In the genomic region with DNA sequence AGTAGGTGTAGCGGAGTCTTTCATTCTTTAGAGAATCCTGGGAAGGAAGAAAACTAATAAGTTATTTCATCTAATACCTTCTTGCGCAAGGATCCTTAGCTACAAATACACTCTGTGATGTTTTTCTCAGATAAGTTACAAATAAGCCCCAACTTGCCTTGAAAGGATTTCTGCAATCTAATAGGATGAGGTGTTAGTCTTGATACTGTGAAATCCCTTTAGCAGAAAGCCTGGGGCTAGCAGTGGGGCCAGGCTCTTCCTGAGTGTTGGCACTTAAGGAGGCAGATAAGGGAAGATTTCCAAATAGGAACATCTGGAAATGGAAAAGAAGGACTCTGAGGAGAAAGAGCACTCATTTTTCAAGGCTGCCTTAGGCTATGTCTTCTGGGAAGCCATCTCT, we compare ENCODE assay signal across 21 cellular contexts.
DNase-seq lines count a peak whose midpoint lies in the region; ATAC-seq and TF ChIP-seq lines count a peak whose summit lies in the region.
"Had no signal": no experiment of that assay in that cellular context is flagged by ENCODE, and none has a peak within 500 bp of the region (broad histone marks: within the 10 kb centered on the region; RNA-seq: fewer than 3 reads in every experiment).

No MANE protein-coding gene starts in this region.

- H3K27ac ChIP-seq in mammary epithelial cell (ENCODE audit: insufficient read depth, low read depth, low read length) (no peak overlapping the region), breast epithelium (no peak overlapping the region), RWPE1 (no peak overlapping the region), epithelial cell of prostate (peak overlapping the region; percentile 48), aorta (ENCODE audit: low read depth in 1 of 2, low read length in 2 of 2) (no peak overlapping the region)
- H3K27ac ChIP-seq: 22Rv1 had no signal

- no peaks in the 10 kb centered on the region for H4K20me1 ChIP-seq in mammary epithelial cell (ENCODE audit: insufficient read depth, low read length)

- H3K4me3 ChIP-seq in mammary epithelial cell (replicated peaks in 1 of 3; ENCODE audit: insufficient read depth in 1 of 3, low read depth in 2 of 3, low read length in 3 of 3) (no peak overlapping the region), breast epithelium (no peak overlapping the region), aorta (ENCODE audit: low read length in 2 of 2) (no peak overlapping the region)

- no peak overlapping the region for H3K4me2 ChIP-seq in mammary epithelial cell (ENCODE audit: insufficient read depth, low read depth, low read length)

- DNase-seq in mammary epithelial cell = peak; percentile 74
- no peak for DNase-seq in breast epithelium (ENCODE audit: low spot score in 2 of 2)
- DNase-seq in RWPE1 (ENCODE audit: low spot score) = peak; percentile 4
- peak; percentile 52 for DNase-seq in epithelial cell of prostate (ENCODE audit: low read depth, low spot score)
- DNase-seq in mesothelial cell of epicardium (ENCODE audit: low spot score in 2 of 2, unreplicated experiment in 2 of 2) = no peak
- no peak for DNase-seq in aorta
- DNase-seq in activated CD8-positive, alpha-beta memory T cell treated with anti-CD3 and anti-CD28 coated beads, Interleukin-2, amount 50 U/mL, for 4 hours = no peak
- no peak for DNase-seq in NOMO-1 treated with dmso at 0.1 percent for 144 hours (lab: John Stamatoyannopoulos, UW; ENCODE audit: unreplicated experiment)
- DNase-seq: C1 segment of cervical spinal cord; CD8-positive, alpha-beta T cell; DND-41; NCI-H1105; NCI-H146; NCI-H2029; NCI-H2227 treated with DMSO at 0.1 percent for 48 hours; NCI-H510A treated with DMSO at 0.1 percent for 48 hours; NCI-H748 treated with DMSO at 0.1 percent for 48 hours; OCI-M1; SHP77 had no signal

- H3K27me3 Mint-ChIP-seq in mesothelial cell of epicardium (ENCODE audit: low read depth) = peaks cover 2% of the 10 kb centered on the region

- peak overlapping the region; percentile 50 for H2AFZ ChIP-seq in mammary epithelial cell (ENCODE audit: low read depth, low read length)

- H3K27ac Mint-ChIP-seq in mesothelial cell of epicardium = peak overlapping the region; percentile 21
- H3K27ac Mint-ChIP-seq: CD8-positive, alpha-beta T cell had no signal

- dilution Hi-C loops in mammary epithelial cell (cut with HindIII; ENCODE audit: low sequenced_read_pairs) = no loop called here

- no peak overlapping the region for H3K9ac ChIP-seq in mammary epithelial cell (ENCODE audit: insufficient read depth, low read length)

- no peak for ATAC-seq in aorta (ENCODE audit: low FRiP score)
- ATAC-seq: CD8-positive, alpha-beta T cell; HCT116 had no signal

- intact Hi-C loops in mammary epithelial cell (cut with micrococcal nuclease) = no loop called here
- intact Hi-C loops in breast epithelium (cut with DNase I; ENCODE audit: low total_unique reads) = no loop called here
- intact Hi-C loops in aorta (cut with DNase I) = no loop called here

- 8% methylated on average over 2 of the region's 2 CpGs for WGBS in mammary epithelial cell (ENCODE audit: low coverage, missing lambda C conversion rate)
- 97 to 100% methylated on average over 2 of the region's 2 CpGs for WGBS in aorta, 2 donors

- no peak for TF ChIP-seq CTCF in mammary epithelial cell (conservative IDR thresholded peaks at IDR 0.05 in 1 of 2, IDR thresholded peaks at IDR 0.05 in 1 of 2; ENCODE audit: extremely low read depth in 1 of 2, insufficient read depth in 1 of 2, low read depth in 1 of 2, low read length in 2 of 2)
- TF ChIP-seq CTCF in breast epithelium (IDR thresholded peaks at IDR 0.05) = no peak
- no peak for TF ChIP-seq CTCF in RWPE1 (conservative IDR thresholded peaks at IDR 0.05; ENCODE audit: low read depth)
- TF ChIP-seq CTCF in mesothelial cell of epicardium (IDR thresholded peaks at IDR 0.05; ENCODE audit: unreplicated experiment) = no peak

- no peaks in the 10 kb centered on the region for H3K36me3 ChIP-seq in mammary epithelial cell (ENCODE audit: insufficient read depth, low read length)
- H3K36me3 ChIP-seq in breast epithelium = no peaks in the 10 kb centered on the region
- H3K36me3 ChIP-seq in aorta (ENCODE audit: control insufficient read depth in 1 of 2, insufficient read depth in 2 of 2, low read length in 1 of 2) = no peaks in the 10 kb centered on the region

- H3K9me3 Mint-ChIP-seq in mesothelial cell of epicardium = no peaks in the 10 kb centered on the region
- H3K9me3 Mint-ChIP-seq: CD8-positive, alpha-beta T cell had no signal

- no peak overlapping the region for H3K4me3 Mint-ChIP-seq in mesothelial cell of epicardium
- H3K4me3 Mint-ChIP-seq: CD8-positive, alpha-beta T cell had no signal

- H3K27me3 ChIP-seq in mammary epithelial cell (ENCODE audit: insufficient read depth, low read length) (no peaks in the 10 kb centered on the region), breast epithelium (no peaks in the 10 kb centered on the region), aorta (ENCODE audit: control insufficient read depth in 1 of 2, insufficient read depth in 2 of 2, low read length in 1 of 2) (no peaks in the 10 kb centered on the region)

- no peaks in the 10 kb centered on the region for H3K9me3 ChIP-seq in mammary epithelial cell (replicated peaks; ENCODE audit: insufficient read depth, low read length)
- no peaks in the 10 kb centered on the region for H3K9me3 ChIP-seq in breast epithelium
- no peaks in the 10 kb centered on the region for H3K9me3 ChIP-seq in aorta (ENCODE audit: control insufficient read depth, low read length)

- no peaks in the 10 kb centered on the region for H3K36me3 Mint-ChIP-seq in mesothelial cell of epicardium
- H3K36me3 Mint-ChIP-seq: CD8-positive, alpha-beta T cell had no signal

- H3K4me1 Mint-ChIP-seq in mesothelial cell of epicardium = peaks cover 23% of the 10 kb centered on the region

- CTCF ChIA-PET in mammary epithelial cell (lab: Charles Lee; ENCODE audit: low non-redundant PET) (no interaction called here), RWPE1 (lab: Yijun Ruan, JAX) (no interaction called here)

- in situ Hi-C loops in mammary epithelial cell (cut with MboI; ENCODE audit: low sequenced_read_pairs in 2 of 2) = no loop called here

- TF ChIP-seq POLR2A in breast epithelium (IDR thresholded peaks at IDR 0.05) = no peak

- no peaks in the 10 kb centered on the region for H3K79me2 ChIP-seq in mammary epithelial cell (ENCODE audit: insufficient read depth, low read length)

- H3K4me1 ChIP-seq in mammary epithelial cell (ENCODE audit: insufficient read depth, low read length) (peaks cover 16% of the 10 kb centered on the region), breast epithelium (no peaks in the 10 kb centered on the region), aorta (ENCODE audit: control insufficient read depth in 1 of 2, insufficient read depth in 2 of 2, low read length in 2 of 2) (no peaks in the 10 kb centered on the region)

- no TSS peak for BruUV-seq in mammary epithelial cell (replicated peaks; lab: Mats Ljungman, UMichigan)

- POLR2A ChIA-PET in RWPE1 (lab: Yijun Ruan, JAX; ENCODE audit: low non-redundant PET) = no interaction called here

Comparison
In these comparisons a context has a peak if more than half of its experiments do, and no peak if none do; other contexts are left out.
1. DNase-seq: peak in mammary epithelial cell (single experiment), RWPE1 (single experiment) and epithelial cell of prostate (single experiment); none in breast epithelium (0 of 2), mesothelial cell of epicardium (0 of 2), aorta (0 of 2), activated CD8-positive, alpha-beta memory T cell treated with anti-CD3 and anti-CD28 coated beads, Interleukin-2, amount 50 U/mL, for 4 hours (single experiment) and NOMO-1 treated with dmso at 0.1 percent for 144 hours (single experiment).